In the genomic region with DNA sequence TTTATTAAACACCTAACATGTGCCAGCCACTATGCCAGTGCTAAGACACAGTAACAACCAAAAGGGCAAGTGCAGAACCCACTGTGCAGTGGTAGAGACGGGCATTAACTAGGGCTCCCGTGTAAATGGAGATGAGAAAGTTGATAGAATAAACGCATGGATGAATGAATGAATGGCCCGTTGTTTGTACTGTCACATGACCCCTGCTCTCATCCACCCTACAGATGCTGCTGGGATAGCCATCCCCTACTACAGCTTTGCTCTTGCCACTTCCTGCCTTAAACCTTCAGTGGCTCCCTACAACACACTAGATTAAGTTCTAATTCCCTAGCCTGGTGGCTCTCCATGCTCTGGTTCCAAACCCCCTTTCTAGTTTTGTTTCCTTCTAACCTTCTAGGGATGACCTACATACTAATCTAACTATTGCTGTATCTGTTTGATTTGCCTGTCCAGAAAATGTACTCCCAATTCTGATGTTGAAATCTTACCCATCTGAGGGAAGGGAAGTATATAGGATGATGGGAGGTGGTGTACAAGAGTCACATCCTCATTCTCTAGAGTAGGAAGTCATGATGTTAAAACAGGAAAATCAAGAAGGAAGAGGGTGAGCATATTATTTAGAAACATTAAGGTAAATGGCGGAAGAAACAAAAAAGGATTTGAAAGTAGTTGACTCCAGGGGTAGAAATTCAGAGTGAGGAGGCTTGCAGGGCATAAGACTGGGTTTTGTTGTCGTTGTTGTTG, we compare ENCODE assay signal across 1 cellular context.
TF ChIP-seq lines count a peak whose summit lies in the region.

No MANE protein-coding gene starts in this region.

TF ChIP-seq in K562, 482 proteins besides CTCF, POLR2A, EP300 and RAD21 (continued from another document):
- TF ChIP-seq, protein P1, sequence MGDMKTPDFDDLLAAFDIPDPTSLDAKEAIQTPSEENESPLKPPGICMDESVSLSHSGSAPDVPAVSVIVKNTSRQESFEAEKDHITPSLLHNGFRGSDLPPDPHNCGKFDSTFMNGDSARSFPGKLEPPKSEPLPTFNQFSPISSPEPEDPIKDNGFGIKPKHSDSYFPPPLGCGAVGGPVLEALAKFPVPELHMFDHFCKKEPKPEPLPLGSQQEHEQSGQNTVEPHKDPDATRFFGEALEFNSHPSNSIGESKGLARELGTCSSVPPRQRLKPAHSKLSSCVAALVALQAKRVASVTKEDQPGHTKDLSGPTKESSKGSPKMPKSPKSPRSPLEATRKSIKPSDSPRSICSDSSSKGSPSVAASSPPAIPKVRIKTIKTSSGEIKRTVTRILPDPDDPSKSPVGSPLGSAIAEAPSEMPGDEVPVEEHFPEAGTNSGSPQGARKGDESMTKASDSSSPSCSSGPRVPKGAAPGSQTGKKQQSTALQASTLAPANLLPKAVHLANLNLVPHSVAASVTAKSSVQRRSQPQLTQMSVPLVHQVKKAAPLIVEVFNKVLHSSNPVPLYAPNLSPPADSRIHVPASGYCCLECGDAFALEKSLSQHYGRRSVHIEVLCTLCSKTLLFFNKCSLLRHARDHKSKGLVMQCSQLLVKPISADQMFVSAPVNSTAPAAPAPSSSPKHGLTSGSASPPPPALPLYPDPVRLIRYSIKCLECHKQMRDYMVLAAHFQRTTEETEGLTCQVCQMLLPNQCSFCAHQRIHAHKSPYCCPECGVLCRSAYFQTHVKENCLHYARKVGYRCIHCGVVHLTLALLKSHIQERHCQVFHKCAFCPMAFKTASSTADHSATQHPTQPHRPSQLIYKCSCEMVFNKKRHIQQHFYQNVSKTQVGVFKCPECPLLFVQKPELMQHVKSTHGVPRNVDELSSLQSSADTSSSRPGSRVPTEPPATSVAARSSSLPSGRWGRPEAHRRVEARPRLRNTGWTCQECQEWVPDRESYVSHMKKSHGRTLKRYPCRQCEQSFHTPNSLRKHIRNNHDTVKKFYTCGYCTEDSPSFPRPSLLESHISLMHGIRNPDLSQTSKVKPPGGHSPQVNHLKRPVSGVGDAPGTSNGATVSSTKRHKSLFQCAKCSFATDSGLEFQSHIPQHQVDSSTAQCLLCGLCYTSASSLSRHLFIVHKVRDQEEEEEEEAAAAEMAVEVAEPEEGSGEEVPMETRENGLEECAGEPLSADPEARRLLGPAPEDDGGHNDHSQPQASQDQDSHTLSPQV (IDR thresholded peaks at IDR 0.05), result no peak
- no peak for TF ChIP-seq ZNF766 (CRISPR knock-in tag; conservative IDR thresholded peaks at IDR 0.05)
